14 cellular contexts compared by ENCODE assay signal in the genomic region with DNA sequence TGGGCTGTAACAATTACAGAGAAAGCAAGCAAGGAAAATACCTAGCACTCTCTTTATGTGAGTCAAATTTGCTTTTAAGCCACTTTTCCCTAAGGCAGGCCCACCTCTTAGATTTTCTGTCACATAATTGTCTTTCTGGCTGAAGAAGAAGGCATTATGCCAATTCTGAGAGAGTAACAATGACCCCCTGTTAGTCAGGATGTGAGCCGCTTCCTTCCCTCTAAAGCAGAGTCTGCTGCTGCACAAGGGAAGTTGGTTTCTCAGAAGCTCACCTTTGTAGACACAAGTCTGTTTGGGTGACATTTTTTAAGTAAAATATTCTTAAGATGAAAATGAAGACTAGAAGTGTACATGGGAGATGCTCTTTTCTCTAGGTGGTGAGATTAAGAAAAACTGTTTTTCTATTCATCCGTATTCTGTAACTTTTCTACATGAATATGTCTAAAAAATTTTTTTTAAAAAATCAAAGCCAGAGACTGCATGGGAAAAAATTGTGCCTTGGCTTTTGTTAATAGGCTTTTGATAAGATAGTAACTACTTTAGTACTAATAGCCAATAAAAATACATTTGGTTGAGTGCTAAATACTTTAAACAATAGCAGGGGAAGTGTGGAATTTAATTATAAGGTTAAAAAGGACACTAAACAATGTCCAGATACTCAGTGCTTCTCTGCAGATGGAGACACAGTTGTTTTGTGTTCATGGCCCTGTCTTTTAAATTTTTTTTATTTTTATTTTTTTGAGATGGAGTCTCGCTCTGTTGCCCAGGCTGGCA. TPM values are rescaled to one million over a fixed set of nuclear protein-coding genes. Genes with fewer than 3 reads are reported as not detected.
DNase-seq lines count a peak whose midpoint lies in the region; ATAC-seq and TF ChIP-seq lines count a peak whose summit lies in the region.
"Had no signal": no experiment of that assay in that cellular context is flagged by ENCODE, and none has a peak within 500 bp of the region (broad histone marks: within the 10 kb centered on the region; RNA-seq: fewer than 3 reads in every experiment).

No MANE protein-coding gene starts in this region.

- H3K4me3 ChIP-seq in SJCRH30 = no peak overlapping the region
- H3K4me3 ChIP-seq in transverse colon = no peak overlapping the region
- H3K4me3 ChIP-seq: skin epidermis had no signal

- H3K9me3 ChIP-seq in SJCRH30 (replicated peaks) = no peaks in the 10 kb centered on the region
- H3K9me3 ChIP-seq in transverse colon = no peaks in the 10 kb centered on the region

- DNase-seq in AML-193 (lab: John Stamatoyannopoulos, UW) = peak; percentile 9 to 24
- DNase-seq in COLO829 (ENCODE audit: low spot score) = peak; percentile 72
- DNase-seq in SJCRH30 = peak; percentile 18 to 69
- DNase-seq in iPS-NIHi7 (ENCODE audit: extremely low spot score) = peak; percentile 16
- DNase-seq in transverse colon = no peak
- no peak for DNase-seq in NCI-H128 (lab: John Stamatoyannopoulos, UW; ENCODE audit: unreplicated experiment)
- no peak for DNase-seq in activated T-cell treated with anti-CD3 and anti-CD28 coated beads for 4 hours
- DNase-seq: activated CD4-positive, alpha-beta T cell treated with anti-CD3 and anti-CD28 coated beads, Interleukin-2, amount 50 U/mL, for 1 hour; amniotic stem cell; Calu3; endodermal cell; NCI-H82 had no signal

- H3K27ac ChIP-seq in SJCRH30 = no peak overlapping the region
- H3K27ac ChIP-seq in transverse colon = no peak overlapping the region

- no peak for TF ChIP-seq CTCF in transverse colon (IDR thresholded peaks at IDR 0.05)

- no peak for TF ChIP-seq EP300 in transverse colon (IDR thresholded peaks at IDR 0.05; ENCODE audit: low read depth)

- intact Hi-C loops in transverse colon (cut with DNase I; ENCODE audit: low total_unique reads) = loop anchor here (5.0 kb wide), 1 partner anchor 275 kb away; no protein-coding TSS in a partner anchor

- H3K27me3 ChIP-seq in SJCRH30 (no peaks in the 10 kb centered on the region), transverse colon (no peaks in the 10 kb centered on the region)

- TF ChIP-seq POLR2A in transverse colon (IDR thresholded peaks at IDR 0.05) = no peak

- 94% methylated on average over 3 of the region's 3 CpGs for WGBS in transverse colon (ENCODE audit: low coverage in 1 of 2), 2 donors

- in situ Hi-C loops in transverse colon (cut with MboI; ENCODE audit: low pct_ligation_motif_present in 1 of 4, low pct_unique_long_range_greater_than_20kb in 1 of 4, low sequenced_read_pairs in 3 of 4) = loop anchor here (5.0 to 25.0 kb wide), 6 partner anchors 260 to 835 kb away; no protein-coding TSS in a partner anchor

- H3K36me3 ChIP-seq in SJCRH30 = no peaks in the 10 kb centered on the region
- H3K36me3 ChIP-seq in transverse colon = no peaks in the 10 kb centered on the region

- H3K4me1 ChIP-seq in SJCRH30 (peaks cover 9% of the 10 kb centered on the region), transverse colon (peaks cover 0 to 8% (median 3%) of the 10 kb centered on the region in 4 donors)

- ATAC-seq in GM19395 (IDR thresholded peaks at IDR 0.05; ENCODE audit: unreplicated experiment) = no peak

RNA-seq across cellular contexts. Expression of a gene that starts 33.4 kb away (rescaled TPM):
- 41.0 and 48.4 TPM in 2 replicates for total RNA-seq in SJCRH30 (2014; rRNA removed; shearing (Covaris generic))
- 10 to 100 TPM in 3 of 4 donors, 1 to 10 TPM in 1; 4.1 to 27.6 (median 18.6) TPM for total RNA-seq in transverse colon

Comparison
In these comparisons a context has a peak if more than half of its experiments do, and no peak if none do; other contexts are left out.
1. DNase-seq: peak in AML-193 (2 of 2), COLO829 (single experiment), SJCRH30 (2 of 2) and iPS-NIHi7 (single experiment); none in transverse colon (single experiment), NCI-H128 (single experiment) and activated T-cell treated with anti-CD3 and anti-CD28 coated beads for 4 hours (single experiment).